16 cellular contexts compared by ENCODE assay signal in the genomic region with DNA sequence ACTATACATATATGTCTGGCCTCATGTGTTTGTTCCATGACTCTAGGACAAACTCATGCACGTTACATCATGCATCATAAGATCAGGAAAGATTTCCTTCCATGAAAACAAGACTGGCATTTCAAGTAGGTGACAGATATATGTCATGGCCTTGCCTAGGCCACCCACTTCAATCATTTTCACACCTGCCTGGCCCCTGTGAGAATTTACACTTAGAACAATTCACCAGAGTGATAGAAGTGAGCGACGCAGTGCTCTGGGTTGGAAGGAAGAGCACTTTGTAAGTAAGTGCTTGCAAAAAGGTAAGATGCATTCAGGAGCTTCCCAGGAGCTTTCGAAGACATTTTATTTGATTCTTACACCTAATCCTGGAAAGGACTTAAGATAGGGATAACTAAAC. TPM values are rescaled to one million over a fixed set of nuclear protein-coding genes. Genes with fewer than 3 reads are reported as not detected.
DNase-seq lines count a peak whose midpoint lies in the region; TF ChIP-seq lines count a peak whose summit lies in the region.
"Had no signal": no experiment of that assay in that cellular context is flagged by ENCODE, and none has a peak within 500 bp of the region (broad histone marks: within the 10 kb centered on the region; RNA-seq: fewer than 3 reads in every experiment).

No MANE protein-coding gene starts in this region.

- H3F3A ChIP-seq in Loucy (ENCODE audit: low read depth), result no peaks in the 10 kb centered on the region

- peaks cover 60 to 65% of the 10 kb centered on the region in 2 donors for H3K4me1 Mint-ChIP-seq in immature natural killer cell

- no peaks in the 10 kb centered on the region for H3K36me3 Mint-ChIP-seq in immature natural killer cell

- H3K27ac ChIP-seq in cardiac muscle cell, result peak overlapping the region; percentile 93
- peak overlapping the region in 1 of 2 donors; percentile 70 for H3K27ac ChIP-seq in right atrium auricular region
- peak overlapping the region; percentile 58 for H3K27ac ChIP-seq in subcutaneous abdominal adipose tissue (ENCODE audit: low read depth, low read length)
- H3K27ac ChIP-seq: KMS-11 had no signal

- no peaks in the 10 kb centered on the region for H3K79me2 ChIP-seq in Loucy (ENCODE audit: insufficient read depth, low read length)

- TF ChIP-seq CTCF in cardiac muscle cell (IDR thresholded peaks at IDR 0.05; ENCODE audit: low read depth, low read length) (no peak), right atrium auricular region (IDR thresholded peaks at IDR 0.05) (no peak), Loucy (conservative IDR thresholded peaks at IDR 0.05; ENCODE audit: low read length) (no peak)

- peaks cover 2 to 4% (median 2%) of the 10 kb centered on the region in 3 donors for H3K27me3 Mint-ChIP-seq in immature natural killer cell (ENCODE audit: low read depth in 3 of 3)

- H2AFZ ChIP-seq in Loucy (ENCODE audit: low read length), result peak overlapping the region; percentile 76

- H3K4me1 ChIP-seq in cardiac muscle cell (ENCODE audit: low read depth) (peaks cover 91% of the 10 kb centered on the region), right atrium auricular region (peaks cover 0 to 37% of the 10 kb centered on the region in 2 donors), Loucy (ENCODE audit: insufficient read depth, low read length, poor library complexity, severe bottlenecking) (peaks cover 25% of the 10 kb centered on the region), subcutaneous abdominal adipose tissue (ENCODE audit: control insufficient read depth in 5 of 5, insufficient read depth in 5 of 5, low read length in 5 of 5) (peaks cover 0 to 55% (median 0%) of the 10 kb centered on the region in 5 donors)

- DNase-seq in cardiac muscle cell (ENCODE audit: low read depth in 1 of 2, low spot score in 1 of 2) (no peak), right atrium auricular region (ENCODE audit: low spot score) (no peak), immature natural killer cell (peak; percentile 38 to 45 (median 38)), NCI-H748 (lab: John Stamatoyannopoulos, UW; ENCODE audit: unreplicated experiment) (no peak), activated gamma-delta T cell (lab: John Stamatoyannopoulos, UW) (no peak), H4 (ENCODE audit: low spot score) (no peak)
- DNase-seq: C1 segment of cervical spinal cord, NCI-H1417, NCI-H2029, NCI-H2171 treated with DMSO at 0.1 percent for 48 hours, NCI-H82, Right ventricle myocardium superior had no signal

- H4K20me1 ChIP-seq in Loucy (ENCODE audit: insufficient read depth, low read length, poor library complexity, severe bottlenecking), result no peaks in the 10 kb centered on the region

- no peaks in the 10 kb centered on the region for H3K9me2 ChIP-seq in Loucy (replicated peaks; ENCODE audit: low read depth, low read length)

- H3K9me3 Mint-ChIP-seq in immature natural killer cell, result no peaks in the 10 kb centered on the region

- no peak overlapping the region for H3K9ac ChIP-seq in Loucy (ENCODE audit: low read depth, low read length, poor library complexity, severe bottlenecking)
- no peak overlapping the region for H3K9ac ChIP-seq in subcutaneous abdominal adipose tissue (ENCODE audit: low read length in 5 of 5)
- H3K9ac ChIP-seq: KMS-11 had no signal

- H3K27me3 ChIP-seq in cardiac muscle cell (no peaks in the 10 kb centered on the region), right atrium auricular region (no peaks in the 10 kb centered on the region), Loucy (ENCODE audit: insufficient read depth, low read length, poor library complexity, severe bottlenecking) (no peaks in the 10 kb centered on the region), subcutaneous abdominal adipose tissue (ENCODE audit: control insufficient read depth in 5 of 5, insufficient read depth in 4 of 5, low read length in 5 of 5) (peaks cover 0 to 5% (median 0%) of the 10 kb centered on the region in 5 donors)

- peak overlapping the region; percentile 82 to 93 (median 90) for H3K27ac Mint-ChIP-seq in immature natural killer cell

- H3K4me3 Mint-ChIP-seq in immature natural killer cell, result peak overlapping the region; percentile 71 to 90 (median 76)

- H3K4me2 ChIP-seq in Loucy (ENCODE audit: low read depth, low read length, poor library complexity, severe bottlenecking), result peak overlapping the region; percentile 78
- H3K4me2 ChIP-seq: KMS-11 had no signal

- H3K9me3 ChIP-seq in cardiac muscle cell (ENCODE audit: low read depth) (no peaks in the 10 kb centered on the region), right atrium auricular region (no peaks in the 10 kb centered on the region), Loucy (ENCODE audit: insufficient read depth, low read depth, low read length) (no peaks in the 10 kb centered on the region), subcutaneous abdominal adipose tissue (ENCODE audit: control insufficient read depth in 5 of 5, low read length in 5 of 5) (no peaks in the 10 kb centered on the region)

- H3K36me3 ChIP-seq in cardiac muscle cell (no peaks in the 10 kb centered on the region), right atrium auricular region (no peaks in the 10 kb centered on the region), Loucy (ENCODE audit: insufficient read depth, low read length) (no peaks in the 10 kb centered on the region), subcutaneous abdominal adipose tissue (ENCODE audit: control insufficient read depth in 5 of 5, insufficient read depth in 5 of 5, low read length in 5 of 5) (no peaks in the 10 kb centered on the region)

- H3K4me3 ChIP-seq in cardiac muscle cell (no peak overlapping the region), right atrium auricular region (no peak overlapping the region), Loucy (ENCODE audit: low read length, poor library complexity, severe bottlenecking) (peak overlapping the region; percentile 34), subcutaneous abdominal adipose tissue (ENCODE audit: low read depth in 1 of 5, low read length in 5 of 5) (no peak overlapping the region)

RNA-seq across cellular contexts. Expression of gene TMEM163, which starts 39.5 kb away (rescaled TPM):
- total RNA-seq in cardiac muscle cell (30.3 and 45.8 TPM in 2 replicates), right atrium auricular region (1 to 10 TPM; 3.1 to 8.9 TPM)
- polyA plus RNA-seq in cardiac muscle cell (58.1 and 75.9 TPM in 2 replicates), immature natural killer cell (1 to 10 TPM; 1.1 to 5.2 (median 2.8) TPM)
- not detected in 2 replicates for total RNA-seq in H4 (2014; rRNA removed; shearing (Covaris generic))
- total RNA-seq: NCI-H460 had no signal

Comparison
In these comparisons a context has a peak if more than half of its experiments do, and no peak if none do; other contexts are left out.
1. DNase-seq: peak in immature natural killer cell (3 of 3); none in cardiac muscle cell (0 of 2), right atrium auricular region (single experiment), NCI-H748 (single experiment), activated gamma-delta T cell (single experiment) and H4 (single experiment).